In the genomic region with DNA sequence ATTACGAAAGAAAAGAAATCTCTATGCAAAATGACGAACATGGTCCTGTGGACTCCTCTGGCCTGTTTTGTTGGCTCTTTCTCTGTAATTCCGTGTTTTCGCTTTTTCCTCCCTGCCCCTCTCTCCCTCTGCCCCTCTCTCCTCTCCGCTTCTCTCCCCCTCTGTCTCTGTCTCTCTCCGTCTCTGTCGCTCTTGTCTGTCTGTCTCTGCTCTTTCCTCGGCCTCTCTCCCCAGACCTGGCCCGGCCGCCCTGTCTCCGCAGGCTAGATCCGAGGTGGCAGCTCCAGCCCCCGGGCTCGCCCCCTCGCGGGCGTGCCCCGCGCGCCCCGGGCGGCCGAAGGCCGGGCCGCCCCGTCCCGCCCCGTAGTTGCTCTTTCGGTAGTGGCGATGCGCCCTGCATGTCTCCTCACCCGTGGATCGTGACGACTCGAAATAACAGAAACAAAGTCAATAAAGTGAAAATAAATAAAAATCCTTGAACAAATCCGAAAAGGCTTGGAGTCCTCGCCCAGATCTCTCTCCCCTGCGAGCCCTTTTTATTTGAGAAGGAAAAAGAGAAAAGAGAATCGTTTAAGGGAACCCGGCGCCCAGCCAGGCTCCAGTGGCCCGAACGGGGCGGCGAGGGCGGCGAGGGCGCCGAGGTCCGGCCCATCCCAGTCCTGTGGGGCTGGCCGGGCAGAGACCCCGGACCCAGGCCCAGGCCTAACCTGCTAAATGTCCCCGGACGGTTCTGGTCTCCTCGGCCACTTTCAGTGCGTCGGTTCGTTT, we compare ENCODE assay signal across 8 cellular contexts.
DNase-seq lines count a peak whose midpoint lies in the region; ATAC-seq, FAIRE-seq and TF ChIP-seq lines count a peak whose summit lies in the region.

No MANE protein-coding gene starts in this region.

- 9% methylated on average over 47 of the region's 58 CpGs; no CpG with 5 or more reads in 1 of the 2 experiments for WGBS in H1 (ENCODE audit: extremely low coverage in 1 of 2, insufficient coverage in 1 of 2, insufficient read length in 1 of 2, insufficient replicate concordance in 2 of 2, low coverage in 1 of 2, low lambda C conversion rate in 2 of 2, missing lambda C conversion rate in 1 of 2), 2 experiments
- no CpG with 5 or more reads among the region's 58 CpGs for WGBS in neuronal stem cell (ENCODE audit: extremely low coverage in 2 of 2, insufficient read length in 2 of 2, insufficient replicate concordance in 1 of 2), 2 donors

- no peak for TF ChIP-seq POLR2A in H1 (IDR thresholded peaks at IDR 0.05; ENCODE audit: control extremely low read depth in 1 of 2, low read depth in 2 of 2, low read length in 2 of 2)

- H2AFZ ChIP-seq in KMS-11 (ENCODE audit: low read depth) (peak overlapping the region; percentile 64), H1 (ENCODE audit: low read length) (no peak overlapping the region), neuronal stem cell (ENCODE audit: low read length) (peak overlapping the region; percentile 80)

- H3K4me3 ChIP-seq in KMS-11 (IDR thresholded peaks at IDR 0.05; ENCODE audit: insufficient read depth, low read depth, low read length), result no peak overlapping the region
- H3K4me3 ChIP-seq in H1 (ENCODE audit: extremely low read depth in 1 of 4, insufficient read depth in 2 of 4, low read depth in 3 of 4, low read length in 4 of 4), result peak overlapping the region in 1 of 4 experiments; percentile 53; a peak in 2 of 8 replicates
- no peak overlapping the region for H3K4me3 ChIP-seq in neuronal stem cell (ENCODE audit: low read length in 2 of 2)

- H3K79me2 ChIP-seq in KMS-11 (ENCODE audit: insufficient read depth, low read depth), result no peaks in the 10 kb centered on the region
- H3K79me2 ChIP-seq in H1 (ENCODE audit: control insufficient read depth in 1 of 2, insufficient read depth in 2 of 2, low read length in 2 of 2), result no peaks in the 10 kb centered on the region

- TF ChIP-seq CTCF in KMS-11 (conservative IDR thresholded peaks at IDR 0.05; ENCODE audit: low read depth, low read length) (no peak), H1 (IDR thresholded peaks at IDR 0.05; ENCODE audit: control extremely low read depth in 1 of 3, insufficient read depth in 1 of 3, low read depth in 1 of 3, low read length in 3 of 3) (no peak)

- H2BK120ac ChIP-seq in H1 (replicated peaks; ENCODE audit: low read depth, low read length) (no peak overlapping the region), neuronal stem cell (ENCODE audit: low read depth, low read length) (no peak overlapping the region)

- CTCF ChIA-PET in H1 (lab: Charles Lee; ENCODE audit: partially characterized antibody), result interaction anchor here (0.9 to 8.1 kb wide), 5 partner anchors 12 to 85 kb away, joined by 3 to 74 read pairs (median 5); no protein-coding TSS in a partner anchor

- H2AK5ac ChIP-seq in H1 (ENCODE audit: low read depth, low read length) (no peak overlapping the region), neuronal stem cell (ENCODE audit: low read depth, low read length) (no peak overlapping the region)

- H3K79me1 ChIP-seq in H1 (ENCODE audit: low read depth, low read length) (no peaks in the 10 kb centered on the region), neuronal stem cell (ENCODE audit: low read depth, low read length) (no peaks in the 10 kb centered on the region)

- H4K91ac ChIP-seq in H1 (replicated peaks; ENCODE audit: insufficient read length, low read length) (no peak overlapping the region), neuronal stem cell (ENCODE audit: low read depth, low read length, poor library complexity) (no peak overlapping the region)

- H2BK20ac ChIP-seq in H1 (ENCODE audit: low read length), result no peak overlapping the region

- H3K9me3 ChIP-seq in H1 (ENCODE audit: insufficient read depth in 2 of 2, low read depth in 1 of 2, low read length in 1 of 2) (no peaks in the 10 kb centered on the region), neuronal stem cell (replicated peaks in 1 of 2; ENCODE audit: control insufficient read depth in 2 of 2, insufficient read depth in 1 of 2, low read depth in 1 of 2, low read length in 2 of 2) (peaks cover 0 to 2% of the 10 kb centered on the region in 2 donors)

- FAIRE-seq in H1 (lab: Jason Lieb, UNC), result no peak

- H4K8ac ChIP-seq in H1 (ENCODE audit: extremely low read depth, insufficient read depth, low read length) (peak overlapping the region; percentile 37; the same call in 1 of the 2 replicates), neuronal stem cell (ENCODE audit: low read depth, low read length) (no peak overlapping the region)

- no peak overlapping the region for H3K9ac ChIP-seq in KMS-11
- no peak overlapping the region for H3K9ac ChIP-seq in H1 (replicated peaks in 1 of 4; ENCODE audit: extremely low read depth in 1 of 4, low read depth in 3 of 4, low read length in 3 of 4)
- H3K9ac ChIP-seq in neuronal stem cell (ENCODE audit: low read depth, low read length, poor library complexity), result no peak overlapping the region

- no peak overlapping the region for H4K5ac ChIP-seq in H1 (ENCODE audit: insufficient read length, low read depth, low read length)

- H3K4me2 ChIP-seq in KMS-11 (peak overlapping the region; percentile 96), H1 (ENCODE audit: insufficient read depth in 1 of 2, low read depth in 2 of 2, low read length in 2 of 2) (peak overlapping the region; percentile 51 to 62), neuronal stem cell (ENCODE audit: insufficient read depth, low read length, poor library complexity, severe bottlenecking) (no peak overlapping the region)

- H3K14ac ChIP-seq in H1 (ENCODE audit: insufficient read length), result no peak overlapping the region
- H3K14ac ChIP-seq in neuronal stem cell (ENCODE audit: low read length), result no peak overlapping the region

- H3K27ac ChIP-seq in KMS-11 (no peak overlapping the region), H1 (ENCODE audit: low read depth, low read length) (no peak overlapping the region), neuronal stem cell (replicated peaks; ENCODE audit: low read length) (no peak overlapping the region)

- H2BK5ac ChIP-seq in H1 (ENCODE audit: low read depth, low read length), result no peak overlapping the region
- H2BK5ac ChIP-seq in neuronal stem cell (ENCODE audit: low read length), result no peak overlapping the region

- H4K20me1 ChIP-seq in KMS-11 (ENCODE audit: insufficient read depth), result no peaks in the 10 kb centered on the region
- peaks cover 12 to 15% of the 10 kb centered on the region in 2 experiments for H4K20me1 ChIP-seq in H1 (replicated peaks in 1 of 2; ENCODE audit: control insufficient read depth in 1 of 2, insufficient read depth in 2 of 2, low read length in 2 of 2)

- no peaks in the 10 kb centered on the region for H3K36me3 ChIP-seq in KMS-11 (ENCODE audit: insufficient read depth)
- peaks cover 0 to 8% (median 0%) of the 10 kb centered on the region in 4 experiments; a peak in 1 of 8 replicates for H3K36me3 ChIP-seq in H1 (ENCODE audit: control insufficient read depth in 2 of 4, insufficient read depth in 4 of 4, low read length in 3 of 4)
- H3K36me3 ChIP-seq in neuronal stem cell (replicated peaks in 1 of 2; ENCODE audit: control insufficient read depth in 2 of 2, insufficient read depth in 2 of 2, low read length in 2 of 2), result no peaks in the 10 kb centered on the region

- no peak for TF ChIP-seq EP300 in H1 (IDR thresholded peaks at IDR 0.05; ENCODE audit: borderline replicate concordance in 1 of 2, low read depth in 2 of 2, low read length in 2 of 2)

- H3K4ac ChIP-seq in H1 (replicated peaks; ENCODE audit: insufficient read length, low read depth, low read length) (no peak overlapping the region), neuronal stem cell (ENCODE audit: low read length) (no peak overlapping the region)

- DNase-seq in CD1c-positive myeloid dendritic cell (ENCODE audit: extremely low spot score), result peak; percentile 1
- no peak for DNase-seq in H1 (ENCODE audit: low read depth in 1 of 2, low spot score in 2 of 2)
- no peak for DNase-seq in neuronal stem cell (ENCODE audit: low spot score)
- no peak for DNase-seq in SW 1271 (lab: John Stamatoyannopoulos, UW)
- no peak for DNase-seq in foreskin melanocyte
- DNase-seq in activated effector memory CD4-positive, alpha-beta T cell treated with anti-CD3 and anti-CD28 coated beads, Interleukin-2, amount 50 U/mL, for 16 hours, result no peak

- no peak for ATAC-seq in HG02678 (IDR thresholded peaks at IDR 0.05; ENCODE audit: unreplicated experiment)

- H2BK15ac ChIP-seq in H1 (ENCODE audit: low read length) (no peak overlapping the region), neuronal stem cell (ENCODE audit: low read length) (no peak overlapping the region)

- H2BK12ac ChIP-seq in H1 (ENCODE audit: low read depth, low read length) (no peak overlapping the region), neuronal stem cell (ENCODE audit: low read length) (no peak overlapping the region)

- peaks cover 4% of the 10 kb centered on the region for H3K4me1 ChIP-seq in KMS-11 (ENCODE audit: low read depth, poor library complexity, severe bottlenecking)
- peaks cover 4 to 26% (median 20%) of the 10 kb centered on the region in 4 experiments for H3K4me1 ChIP-seq in H1 (replicated peaks in 1 of 4; ENCODE audit: control insufficient read depth in 3 of 4, insufficient read depth in 4 of 4, low read length in 3 of 4)
- H3K4me1 ChIP-seq in neuronal stem cell (ENCODE audit: control insufficient read depth in 2 of 2, insufficient read depth in 1 of 2, low read depth in 1 of 2, low read length in 2 of 2), result peaks cover 9 to 11% of the 10 kb centered on the region in 2 donors

- POLR2A ChIA-PET in H1 (lab: Charles Lee; ENCODE audit: partially characterized antibody), result no interaction called here

- no peak overlapping the region for H3K56ac ChIP-seq in H1 (replicated peaks; ENCODE audit: insufficient read length, low read depth, low read length)

- no peak overlapping the region for H3K18ac ChIP-seq in H1 (ENCODE audit: extremely low read depth, low read length)
- H3K18ac ChIP-seq in neuronal stem cell (ENCODE audit: low read length), result peak overlapping the region; percentile 70

- 0 out of 4 replicates have a peak, but pooled peaks of 1 of the 2 experiments have one; percentile 1 for TF ChIP-seq RAD21 in H1 (IDR thresholded peaks at IDR 0.05 in 1 of 2, conservative IDR thresholded peaks at IDR 0.05 in 1 of 2; ENCODE audit: low read depth in 2 of 2, low read length in 2 of 2)

- H3K23me2 ChIP-seq in H1 (ENCODE audit: low read depth, low read length), result peaks cover 2% of the 10 kb centered on the region; the same call in 1 of the 2 replicates

- H3K27me3 ChIP-seq in KMS-11 (ENCODE audit: insufficient read depth, low read depth), result peaks cover 46% of the 10 kb centered on the region; the same call in 1 of the 2 replicates
- peaks cover 88 to 97% (median 94%) of the 10 kb centered on the region in 4 experiments for H3K27me3 ChIP-seq in H1 (replicated peaks in 1 of 4; ENCODE audit: control insufficient read depth in 3 of 4, extremely low read depth in 1 of 4, insufficient read depth in 3 of 4, low read length in 3 of 4)
- H3K27me3 ChIP-seq in neuronal stem cell (ENCODE audit: control insufficient read depth in 3 of 3, insufficient read depth in 3 of 3, low read depth in 1 of 3, low read length in 3 of 3), result peaks cover 36 to 99% (median 92%) of the 10 kb centered on the region in 3 experiments

- H3K23ac ChIP-seq in H1 (ENCODE audit: insufficient read length) (no peak overlapping the region), neuronal stem cell (ENCODE audit: low read depth, low read length, poor library complexity) (no peak overlapping the region)

TF ChIP-seq in H1, 55 proteins besides CTCF, POLR2A, EP300 and RAD21 (continues in another document):
- TF ChIP-seq RNF2 (IDR thresholded peaks at IDR 0.05; ENCODE audit: borderline replicate concordance, low read depth, low read length, missing control alignments, poor library complexity, severe bottlenecking), result peak; percentile 92
